Comparison of ENCODE assay signal across 18 cellular contexts in genomic region chr2:207093234-207093633, GRCh38.
A peak's percentile ranks its signal among the peaks of the same experiment; 100 is the strongest.
DNase-seq lines count a peak whose midpoint lies in the region; TF ChIP-seq lines count a peak whose summit lies in the region.
"Had no signal": no experiment of that assay in that cellular context is flagged by ENCODE, and none has a peak within 500 bp of the region (broad histone marks: within the 10 kb centered on the region; RNA-seq: fewer than 3 reads in every experiment).

No MANE protein-coding gene starts in this region.

- TF ChIP-seq CTCF in cardiac muscle cell (IDR thresholded peaks at IDR 0.05; ENCODE audit: low read depth, low read length) (no peak), neutrophil (IDR thresholded peaks at IDR 0.05) (no peak)

- H3K27ac ChIP-seq in cardiac muscle cell (peak overlapping the region; percentile 53), HUES64 (ENCODE audit: low read depth, low read length) (peak overlapping the region; percentile 83), neutrophil (peak overlapping the region; percentile 17)

- H3K27me3 ChIP-seq in cardiac muscle cell: no peaks in the 10 kb centered on the region
- H3K27me3 ChIP-seq in HUES64 (ENCODE audit: insufficient read depth, low read length): no peaks in the 10 kb centered on the region
- H3K27me3 ChIP-seq in neutrophil: no peaks in the 10 kb centered on the region

- POLR2A ChIA-PET in activated CD4-positive, alpha-beta memory T cell treated with anti-CD3 and anti-CD28 coated beads, Interleukin-2, amount 10 ng/mL, durations not matched to agents 7 days and 5 days (lab: Charles Lee): no interaction called here

- 0 out of 2 replicates have a peak overlapping the region, but pooled peaks have one; percentile 3 for H3K9ac ChIP-seq in HUES64 (ENCODE audit: low read depth, low read length)

- DNase-seq in cardiac muscle cell (ENCODE audit: low read depth in 1 of 2, low spot score in 1 of 2): no peak
- DNase-seq in cardiac septum (ENCODE audit: low spot score): no peak
- peak; percentile 54 for DNase-seq in iPS DF 19.7 (ENCODE audit: low read depth, low spot score)
- no peak for DNase-seq in activated CD4-positive, alpha-beta memory T cell treated with anti-CD3 and anti-CD28 coated beads, Interleukin-2, amount 10 ng/mL, durations not matched to agents 7 days and 5 days
- DNase-seq in LoVo (ENCODE audit: low spot score): no peak
- DNase-seq in dedifferentiated amniotic fluid mesenchymal stem cell (ENCODE audit: extremely low spot score): no peak
- DNase-seq: C1 segment of cervical spinal cord, COR-L47, DMS153, HCEC 1CT, NCI-H1436 treated with DMSO at 0.1 percent for 48 hours, NCI-H2081 treated with DMSO at 0.1 percent for 48 hours, NCI-H226, NCI-H526 treated with DMSO at 0.1 percent for 48 hours, OCI-M1, RPMI8226 had no signal

- no peak overlapping the region for H3K4me3 Mint-ChIP-seq in activated CD4-positive, alpha-beta memory T cell treated with anti-CD3 and anti-CD28 coated beads, Interleukin-2, amount 10 ng/mL, durations not matched to agents 7 days and 5 days

- CTCF ChIA-PET in activated CD4-positive, alpha-beta memory T cell treated with anti-CD3 and anti-CD28 coated beads, Interleukin-2, amount 10 ng/mL, durations not matched to agents 7 days and 5 days (lab: Charles Lee): no interaction called here

- H3K27ac Mint-ChIP-seq in activated CD4-positive, alpha-beta memory T cell treated with anti-CD3 and anti-CD28 coated beads, Interleukin-2, amount 10 ng/mL, durations not matched to agents 7 days and 5 days: no peak overlapping the region

- intact Hi-C loops in cardiac septum (cut with DNase I): loop anchor here (5.0 kb wide), 1 partner anchor 244 kb away; no protein-coding TSS in a partner anchor

- H3K9me3 Mint-ChIP-seq in activated CD4-positive, alpha-beta memory T cell treated with anti-CD3 and anti-CD28 coated beads, Interleukin-2, amount 10 ng/mL, durations not matched to agents 7 days and 5 days: peaks cover 11% of the 10 kb centered on the region

- H3K9me3 ChIP-seq in cardiac muscle cell (ENCODE audit: low read depth) (no peaks in the 10 kb centered on the region), HUES64 (ENCODE audit: insufficient read depth, low read depth, low read length) (no peaks in the 10 kb centered on the region), neutrophil (no peaks in the 10 kb centered on the region)

- no peaks in the 10 kb centered on the region for H3K27me3 Mint-ChIP-seq in activated CD4-positive, alpha-beta memory T cell treated with anti-CD3 and anti-CD28 coated beads, Interleukin-2, amount 10 ng/mL, durations not matched to agents 7 days and 5 days

- H3K4me1 ChIP-seq in cardiac muscle cell (ENCODE audit: low read depth): peaks cover 56% of the 10 kb centered on the region
- H3K4me1 ChIP-seq in HUES64 (ENCODE audit: insufficient read depth, low read length): peaks cover 77% of the 10 kb centered on the region
- H3K4me1 ChIP-seq in neutrophil (ENCODE audit: control insufficient read depth in 1 of 2, insufficient read depth in 1 of 2, low read depth in 1 of 2, low read length in 1 of 2): peaks cover 38 to 43% of the 10 kb centered on the region in 2 experiments

- peaks cover 48% of the 10 kb centered on the region for H3K36me3 Mint-ChIP-seq in activated CD4-positive, alpha-beta memory T cell treated with anti-CD3 and anti-CD28 coated beads, Interleukin-2, amount 10 ng/mL, durations not matched to agents 7 days and 5 days (ENCODE audit: low read depth)

- 27% methylated on average over 6 of the region's 6 CpGs for WGBS in HUES64

- H3K36me3 ChIP-seq in cardiac muscle cell (no peaks in the 10 kb centered on the region), HUES64 (ENCODE audit: insufficient read depth, low read length) (no peaks in the 10 kb centered on the region), neutrophil (peaks cover 2% of the 10 kb centered on the region)

- H3K4me3 ChIP-seq in cardiac muscle cell (no peak overlapping the region), HUES64 (ENCODE audit: low read length) (no peak overlapping the region), neutrophil (ENCODE audit: low read depth in 1 of 2, low read length in 1 of 2) (no peak overlapping the region)

- peaks cover 23% of the 10 kb centered on the region for H3K4me1 Mint-ChIP-seq in activated CD4-positive, alpha-beta memory T cell treated with anti-CD3 and anti-CD28 coated beads, Interleukin-2, amount 10 ng/mL, durations not matched to agents 7 days and 5 days

Comparison
In these comparisons a context has a peak if more than half of its experiments do, and no peak if none do; other contexts are left out.
1. H3K27ac ChIP-seq: peak in every context shown above with its lines; median percentile 83 in HUES64; 53 in cardiac muscle cell; 17 in neutrophil.